Comparison of ENCODE assay signal across 10 cellular contexts in genomic region chr11:2887526-2888195, GRCh38. TPM values are rescaled to one million over a fixed set of nuclear protein-coding genes. Genes with fewer than 3 reads are reported as not detected.
DNase-seq lines count a peak whose midpoint lies in the region; ATAC-seq and TF ChIP-seq lines count a peak whose summit lies in the region.
"Had no signal": no experiment of that assay in that cellular context is flagged by ENCODE, and none has a peak within 500 bp of the region (broad histone marks: within the 10 kb centered on the region; RNA-seq: fewer than 3 reads in every experiment).

No MANE protein-coding gene starts in this region.

- H3K36me3 Mint-ChIP-seq in activated T-helper 2 cell treated with anti-CD3 and anti-CD28 coated beads, Interferon-gamma antibody, Interleukin-2, Interleukin-4, amounts not matched to agents 10 μg/mL and 5 μg/mL and 100 μg/mL, durations not matched to agents 14 hours and 24 hours and 36 hours (ENCODE audit: low read depth) = no peaks in the 10 kb centered on the region
- H3K36me3 Mint-ChIP-seq in naive B cell (no peaks in the 10 kb centered on the region), type B pancreatic cell (peaks cover 4% of the 10 kb centered on the region), Calu3 (ENCODE audit: insufficient read depth, unreplicated experiment) (peaks cover 25% of the 10 kb centered on the region)

- ATAC-seq in heart right ventricle (no peak), naive B cell (ENCODE audit: low read depth in 2 of 2) (no peak), HG02642 (IDR thresholded peaks at IDR 0.05; ENCODE audit: poor library complexity, unreplicated experiment) (no peak)

- no peak for TF ChIP-seq CTCF in left ventricle myocardium inferior (IDR thresholded peaks at IDR 0.05; ENCODE audit: borderline replicate concordance)
- TF ChIP-seq CTCF in heart right ventricle (IDR thresholded peaks at IDR 0.05) = no peak
- TF ChIP-seq CTCF in type B pancreatic cell (conservative IDR thresholded peaks at IDR 0.05) = no peak
- no peak for TF ChIP-seq CTCF in Calu3 (IDR thresholded peaks at IDR 0.05; ENCODE audit: unreplicated experiment)
- TF ChIP-seq CTCF in coronary artery (IDR thresholded peaks at IDR 0.05) = no peak

- H3K36me3 ChIP-seq in left ventricle myocardium inferior (no peaks in the 10 kb centered on the region), heart right ventricle (no peaks in the 10 kb centered on the region)

- H3K27ac ChIP-seq in left ventricle myocardium inferior (replicated peaks) (peak overlapping the region; percentile 36), heart right ventricle (peak overlapping the region in 2 of 10 donors; percentile 19 to 36), coronary artery (peak overlapping the region in 1 of 2 donors; percentile 31)

- H3K4me1 Mint-ChIP-seq in activated T-helper 2 cell treated with anti-CD3 and anti-CD28 coated beads, Interferon-gamma antibody, Interleukin-2, Interleukin-4, amounts not matched to agents 10 μg/mL and 5 μg/mL and 100 μg/mL, durations not matched to agents 14 hours and 24 hours and 36 hours (ENCODE audit: low read depth) = peaks cover 12% of the 10 kb centered on the region
- H3K4me1 Mint-ChIP-seq in naive B cell (peaks cover 12 to 27% (median 25%) of the 10 kb centered on the region in 3 donors), type B pancreatic cell (ENCODE audit: unreplicated experiment) (peaks cover 14% of the 10 kb centered on the region), Calu3 (ENCODE audit: low read depth, unreplicated experiment) (peaks cover 12% of the 10 kb centered on the region)

- H3K9me3 Mint-ChIP-seq in activated T-helper 2 cell treated with anti-CD3 and anti-CD28 coated beads, Interferon-gamma antibody, Interleukin-2, Interleukin-4, amounts not matched to agents 10 μg/mL and 5 μg/mL and 100 μg/mL, durations not matched to agents 14 hours and 24 hours and 36 hours = no peaks in the 10 kb centered on the region
- H3K9me3 Mint-ChIP-seq in naive B cell (no peaks in the 10 kb centered on the region), type B pancreatic cell (no peaks in the 10 kb centered on the region), Calu3 (ENCODE audit: low read depth, unreplicated experiment) (no peaks in the 10 kb centered on the region)
- H3K9me3 Mint-ChIP-seq: activated T-cell treated with anti-CD3 and anti-CD28 coated beads, Interleukin-2, amount 50 U/mL, for 24 hours had no signal

- WGBS in heart right ventricle, 2 donors = 68 to 83% methylated on average over 11 of the region's 11 CpGs

- no peak overlapping the region for H3K27ac Mint-ChIP-seq in activated T-helper 2 cell treated with anti-CD3 and anti-CD28 coated beads, Interferon-gamma antibody, Interleukin-2, Interleukin-4, amounts not matched to agents 10 μg/mL and 5 μg/mL and 100 μg/mL, durations not matched to agents 14 hours and 24 hours and 36 hours
- H3K27ac Mint-ChIP-seq in naive B cell (peak overlapping the region in 1 of 6 donors; percentile 34), type B pancreatic cell (peak overlapping the region; percentile 83), Calu3 (ENCODE audit: unreplicated experiment) (no peak overlapping the region)
- H3K27ac Mint-ChIP-seq: activated T-cell treated with anti-CD3 and anti-CD28 coated beads, Interleukin-2, amount 50 U/mL, for 24 hours had no signal

- H3K9me3 ChIP-seq in left ventricle myocardium inferior (replicated peaks) = no peaks in the 10 kb centered on the region
- no peaks in the 10 kb centered on the region for H3K9me3 ChIP-seq in heart right ventricle

- intact Hi-C loops in left ventricle myocardium inferior (cut with micrococcal nuclease) = loop anchor here (10.0 kb wide), 1 partner anchor 463 kb away; no protein-coding TSS in a partner anchor
- intact Hi-C loops in heart right ventricle (cut with DNase I) = loop anchor here (1.0 to 10.0 kb wide), 15 partner anchors 60 to 693 kb away; partner anchors contain the start of genes KCNQ1OT1 (in 5 of the 10), C11orf21 (in 1 of the 10) and TSPAN32 (in 1 of the 10)
- intact Hi-C loops in activated T-helper 2 cell treated with anti-CD3 and anti-CD28 coated beads, Interferon-gamma antibody, Interleukin-2, Interleukin-4, amounts not matched to agents 10 μg/mL and 5 μg/mL and 100 μg/mL, durations not matched to agents 14 hours and 24 hours and 36 hours (cut with micrococcal nuclease) = loop anchor here (1.0 to 5.0 kb wide), 3 partner anchors 195 to 460 kb away; no protein-coding TSS in a partner anchor
- intact Hi-C loops in Calu3 (cut with micrococcal nuclease; ENCODE audit: unreplicated experiment) = loop anchor here (1.0 to 10.0 kb wide), 3 partner anchors 195 to 453 kb away; no protein-coding TSS in a partner anchor

- H3K27me3 Mint-ChIP-seq in activated T-helper 2 cell treated with anti-CD3 and anti-CD28 coated beads, Interferon-gamma antibody, Interleukin-2, Interleukin-4, amounts not matched to agents 10 μg/mL and 5 μg/mL and 100 μg/mL, durations not matched to agents 14 hours and 24 hours and 36 hours (ENCODE audit: low read depth) = peaks cover 22% of the 10 kb centered on the region
- H3K27me3 Mint-ChIP-seq in naive B cell (peaks cover 4 to 13% (median 9%) of the 10 kb centered on the region in 3 donors), type B pancreatic cell (peaks cover 7% of the 10 kb centered on the region), Calu3 (ENCODE audit: unreplicated experiment) (peaks cover 10% of the 10 kb centered on the region)

- DNase-seq in left ventricle myocardium inferior (no peak), heart right ventricle (no peak), naive B cell (no peak), type B pancreatic cell (ENCODE audit: extremely low spot score, unreplicated experiment) (no peak), Calu3 (no peak), coronary artery (ENCODE audit: low spot score) (no peak)
- DNase-seq in activated T-helper 2 cell treated with anti-CD3 and anti-CD28 coated beads, Interferon-gamma antibody, Interleukin-2, Interleukin-4, amounts not matched to agents 10 μg/mL and 5 μg/mL and 100 μg/mL, durations not matched to agents 14 hours and 24 hours and 36 hours (ENCODE audit: low spot score) = no peak
- DNase-seq: NCI-H510A had no signal

- CTCF ChIA-PET in Calu3 (lab: Charles Lee) = interaction anchor here (0.6 to 6.5 kb wide), 4 partner anchors 14 to 355 kb away, joined by 3 to 100 read pairs (median 4); a partner anchor contains a TSS

- no peak overlapping the region for H3K4me3 ChIP-seq in left ventricle myocardium inferior
- H3K4me3 ChIP-seq in heart right ventricle = no peak overlapping the region
- H3K4me3 ChIP-seq in coronary artery = no peak overlapping the region

- peaks cover 67% of the 10 kb centered on the region for H3K4me1 ChIP-seq in left ventricle myocardium inferior
- H3K4me1 ChIP-seq in heart right ventricle = peaks cover 12 to 63% (median 48%) of the 10 kb centered on the region in 9 donors

- BruUV-seq in Calu3 (replicated peaks; lab: Mats Ljungman, UMichigan) = no TSS peak

- peak overlapping the region; percentile 45 for H3K4me3 Mint-ChIP-seq in activated T-helper 2 cell treated with anti-CD3 and anti-CD28 coated beads, Interferon-gamma antibody, Interleukin-2, Interleukin-4, amounts not matched to agents 10 μg/mL and 5 μg/mL and 100 μg/mL, durations not matched to agents 14 hours and 24 hours and 36 hours (ENCODE audit: low read depth)
- H3K4me3 Mint-ChIP-seq in naive B cell (peak overlapping the region in 7 of 8 donors; percentile 26 to 90 (median 71)), type B pancreatic cell (peak overlapping the region; percentile 47), Calu3 (ENCODE audit: low read depth, unreplicated experiment) (no peak overlapping the region)
- H3K4me3 Mint-ChIP-seq: activated T-cell treated with anti-CD3 and anti-CD28 coated beads, Interleukin-2, amount 50 U/mL, for 24 hours had no signal

- no peaks in the 10 kb centered on the region for H3K27me3 ChIP-seq in left ventricle myocardium inferior (ENCODE audit: low read depth)
- peaks cover 0 to 34% (median 0%) of the 10 kb centered on the region in 7 donors for H3K27me3 ChIP-seq in heart right ventricle

RNA-seq across cellular contexts. Expression of gene CDKN1C, which starts 2.1 kb away (rescaled TPM):
- total RNA-seq in left ventricle myocardium inferior (33.0 TPM), heart right ventricle (10 to 100 TPM; 16.9 to 48.0 (median 25.4) TPM), type B pancreatic cell (ENCODE audit: low replicate concordance) (108 and 140 TPM in 2 replicates), Calu3 (2022) (2.2 and 2.4 TPM in 2 replicates)
- polyA plus RNA-seq in heart right ventricle (10 to 100 TPM; 50.3 to 55.3 TPM), naive B cell (ENCODE audit: low read depth in 6 of 6) (under 1 TPM in 1 of 6 donors, not detected in 5; 0.25 TPM)
- 1.7 TPM in 2 replicates for total RNA-seq in activated T-helper 2 cell treated with anti-CD3 and anti-CD28 coated beads, Interferon-gamma antibody, Interleukin-2, Interleukin-4, amounts not matched to agents 10 μg/mL and 5 μg/mL and 100 μg/mL, durations not matched to agents 14 hours and 24 hours and 36 hours

RNA-seq across cellular contexts. Expression of gene PHLDA2, which starts 41.6 kb away (rescaled TPM):
- total RNA-seq in left ventricle myocardium inferior = not detected
- total RNA-seq in heart right ventricle = 1 to 10 TPM in 3 of 10 donors, under 1 TPM in 6, not detected in 1; 0.39 to 2.8 (median 0.80) TPM
- polyA plus RNA-seq in heart right ventricle = 10 to 100 TPM in 1 of 2 donors, 1 to 10 TPM in 1; 1.6 to 14.2 TPM
- total RNA-seq in activated T-helper 2 cell treated with anti-CD3 and anti-CD28 coated beads, Interferon-gamma antibody, Interleukin-2, Interleukin-4, amounts not matched to agents 10 μg/mL and 5 μg/mL and 100 μg/mL, durations not matched to agents 14 hours and 24 hours and 36 hours = 34.5 and 34.7 TPM in 2 replicates
- not detected for polyA plus RNA-seq in naive B cell (ENCODE audit: low read depth in 6 of 6)
- total RNA-seq in type B pancreatic cell (ENCODE audit: low replicate concordance) = 3.7 and 14.2 TPM in 2 replicates
- 111 and 142 TPM in 2 replicates for total RNA-seq in Calu3 (2022)
